Comparison of ENCODE assay signal across 26 cellular contexts in the genomic region with DNA sequence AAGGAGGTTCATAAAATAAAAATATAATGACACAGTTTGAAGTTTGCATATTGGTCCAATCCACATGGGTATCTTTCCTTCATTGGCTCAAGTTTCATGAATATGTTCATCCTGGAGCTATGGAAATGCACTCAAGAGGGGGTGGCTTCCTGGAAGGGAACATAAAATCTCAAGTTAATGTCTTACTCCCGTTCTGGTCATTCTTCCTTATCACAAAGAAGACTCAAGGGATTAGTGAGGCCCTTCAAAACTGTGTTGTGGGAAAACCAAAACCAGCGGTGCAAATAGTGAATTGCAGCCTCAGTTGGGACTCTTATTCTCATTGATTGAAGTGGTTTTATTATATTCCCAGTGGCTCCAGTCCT.
DNase-seq lines count a peak whose midpoint lies in the region; ATAC-seq, FAIRE-seq and TF ChIP-seq lines count a peak whose summit lies in the region.
"Had no signal": no experiment of that assay in that cellular context is flagged by ENCODE, and none has a peak within 500 bp of the region (broad histone marks: within the 10 kb centered on the region; RNA-seq: fewer than 3 reads in every experiment).

No MANE protein-coding gene starts in this region.

- no peaks in the 10 kb centered on the region for H3K9me3 ChIP-seq in A549
- H3K9me3 ChIP-seq: ovary, right atrium auricular region, tibial nerve had no signal

- POLR2A ChIA-PET in A549 (lab: Yijun Ruan, JAX): no interaction called here

- DNase-seq in A549 (ENCODE audit: low read depth in 1 of 2, low spot score in 1 of 2): peak; percentile 44 to 84
- peak; percentile 4 for DNase-seq in HT-29 (ENCODE audit: low spot score)
- DNase-seq in astrocyte of the spinal cord (ENCODE audit: low read depth, low spot score): peak; percentile 41
- peak; percentile 38 for DNase-seq in kidney glomerular epithelial cell (lab: John Stamatoyannopoulos, UW)
- DNase-seq in natural killer cell: no peak
- no peak for DNase-seq in posterior vena cava (ENCODE audit: low spot score)
- DNase-seq: activated CD4-positive, alpha-beta T cell treated with anti-CD3 and anti-CD28 coated beads, Interleukin-2, amount 50 U/mL, for 1 hour; activated naive CD4-positive, alpha-beta T cell; activated T-cell treated with anti-CD3 and anti-CD28 coated beads, Interleukin-2, amount 50 U/mL, for 48 hours; foreskin melanocyte; GF-D8; naive thymus-derived CD8-positive, alpha-beta T cell; NCI-H1694; NCI-H2171 treated with DMSO at 0.1 percent for 48 hours; NCI-H524 treated with DMSO at 0.1 percent for 48 hours; ovary; PC-9; SHP77; stimulated activated CD4-positive, alpha-beta T cell treated with anti-CD3 and anti-CD28 coated beads, Interleukin-2, amount 100 ng/mL, for 48 hours had no signal

- H3K27ac Mint-ChIP-seq in natural killer cell: no peak overlapping the region
- H3K27ac Mint-ChIP-seq: B cell; naive thymus-derived CD8-positive, alpha-beta T cell had no signal

- H3K4me3 ChIP-seq in A549: no peak overlapping the region
- H3K4me3 ChIP-seq in astrocyte of the spinal cord (ENCODE audit: low read depth, low read length): no peak overlapping the region
- H3K4me3 ChIP-seq: ovary, PC-9, right atrium auricular region, tibial nerve had no signal

- TF ChIP-seq RAD21 in A549 (conservative IDR thresholded peaks at IDR 0.05 in 1 of 2, IDR thresholded peaks at IDR 0.05 in 1 of 2): no peak

- no peak for FAIRE-seq in A549 (lab: Jason Lieb, UNC)
- FAIRE-seq: A204.1 had no signal

- H3K4me3 Mint-ChIP-seq in natural killer cell: no peak overlapping the region
- H3K4me3 Mint-ChIP-seq: B cell; naive thymus-derived CD8-positive, alpha-beta T cell had no signal

- TF ChIP-seq EP300 in A549 (IDR thresholded peaks at IDR 0.05): no peak

- no peaks in the 10 kb centered on the region for H3K9me3 Mint-ChIP-seq in natural killer cell
- H3K9me3 Mint-ChIP-seq: naive thymus-derived CD8-positive, alpha-beta T cell had no signal

- H3K27ac ChIP-seq in A549: peak overlapping the region; percentile 81 to 91
- H3K27ac ChIP-seq: ovary, PC-9, right atrium auricular region, tibial nerve, VCaP had no signal

- ATAC-seq in A549 (peak; percentile 31 to 45; a peak in 5 of 6 replicates), HG03571 (IDR thresholded peaks at IDR 0.05; ENCODE audit: unreplicated experiment) (no peak), natural killer cell (no peak), HG03139 (IDR thresholded peaks at IDR 0.05; ENCODE audit: unreplicated experiment) (no peak)
- ATAC-seq: naive thymus-derived CD8-positive, alpha-beta T cell had no signal

- no peak for TF ChIP-seq POLR2A in A549 (IDR thresholded peaks at IDR 0.05; ENCODE audit: low read length)

- no peaks in the 10 kb centered on the region for H3K4me1 Mint-ChIP-seq in natural killer cell

- no peaks in the 10 kb centered on the region for H3K27me3 Mint-ChIP-seq in natural killer cell (ENCODE audit: low read depth in 2 of 2)
- H3K27me3 Mint-ChIP-seq: B cell had no signal

- TF ChIP-seq CTCF in A549 (IDR thresholded peaks at IDR 0.05): no peak
- no peak for TF ChIP-seq CTCF in astrocyte of the spinal cord (IDR thresholded peaks at IDR 0.05; ENCODE audit: low read depth, low read length)
- no peak for TF ChIP-seq CTCF in natural killer cell (IDR thresholded peaks at IDR 0.05)

- CTCF ChIA-PET in A549 (lab: Yijun Ruan, JAX): interaction anchor here (1.3 kb wide), 1 partner anchor 29 kb away, joined by 5 read pairs; no protein-coding TSS in a partner anchor

- 0% methylated on average over 2 of the region's 2 CpGs for WGBS in A549 (ENCODE audit: missing lambda C conversion rate)

- H3K4me2 ChIP-seq in A549: peak overlapping the region; percentile 60
- H3K4me2 ChIP-seq: PC-9 had no signal

- no peaks in the 10 kb centered on the region for H3K36me3 Mint-ChIP-seq in natural killer cell
- H3K36me3 Mint-ChIP-seq: naive thymus-derived CD8-positive, alpha-beta T cell had no signal

- peaks cover 63% of the 10 kb centered on the region for H3K4me1 ChIP-seq in A549
- H3K4me1 ChIP-seq: right atrium auricular region, tibial nerve had no signal

- in situ Hi-C loops in astrocyte of the spinal cord (cut with HindIII; ENCODE audit: low sequenced_read_pairs): no loop called here

- intact Hi-C loops in natural killer cell (cut with micrococcal nuclease): no loop called here
- intact Hi-C loops in posterior vena cava (cut with DNase I): no loop called here

TF ChIP-seq in A549, 52 proteins besides CTCF, POLR2A, EP300 and RAD21:
- TF ChIP-seq, protein P1, sequence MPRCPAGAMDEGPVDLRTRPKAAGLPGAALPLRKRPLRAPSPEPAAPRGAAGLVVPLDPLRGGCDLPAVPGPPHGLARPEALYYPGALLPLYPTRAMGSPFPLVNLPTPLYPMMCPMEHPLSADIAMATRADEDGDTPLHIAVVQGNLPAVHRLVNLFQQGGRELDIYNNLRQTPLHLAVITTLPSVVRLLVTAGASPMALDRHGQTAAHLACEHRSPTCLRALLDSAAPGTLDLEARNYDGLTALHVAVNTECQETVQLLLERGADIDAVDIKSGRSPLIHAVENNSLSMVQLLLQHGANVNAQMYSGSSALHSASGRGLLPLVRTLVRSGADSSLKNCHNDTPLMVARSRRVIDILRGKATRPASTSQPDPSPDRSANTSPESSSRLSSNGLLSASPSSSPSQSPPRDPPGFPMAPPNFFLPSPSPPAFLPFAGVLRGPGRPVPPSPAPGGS (IDR thresholded peaks at IDR 0.05): 0 out of 3 replicates have a peak, but pooled peaks have one; percentile 1
- TF ChIP-seq, protein P2, sequence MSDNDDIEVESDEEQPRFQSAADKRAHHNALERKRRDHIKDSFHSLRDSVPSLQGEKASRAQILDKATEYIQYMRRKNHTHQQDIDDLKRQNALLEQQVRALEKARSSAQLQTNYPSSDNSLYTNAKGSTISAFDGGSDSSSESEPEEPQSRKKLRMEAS (IDR thresholded peaks at IDR 0.05): 0 out of 2 replicates have a peak, but pooled peaks have one; percentile 1
- peak; percentile 11; the same call in 1 of the 2 replicates for TF ChIP-seq JUNB (IDR thresholded peaks at IDR 0.05)
- no peak for TF ChIP-seq NR3C1 (IDR thresholded peaks at IDR 0.05)
- no peak for TF ChIP-seq HMGXB4 (CRISPR knock-in tag; IDR thresholded peaks at IDR 0.05; ENCODE audit: borderline replicate concordance)
- TF ChIP-seq E2F6 (IDR thresholded peaks at IDR 0.05; ENCODE audit: borderline replicate concordance, low read depth): no peak

Comparison
In these comparisons a context has a peak if more than half of its experiments do, and no peak if none do; other contexts are left out.
1. ATAC-seq: peak in A549 (2 of 2); none in HG03571 (single experiment), natural killer cell (0 of 3) and HG03139 (single experiment).
2. DNase-seq: peak in A549 (2 of 2), HT-29 (single experiment), astrocyte of the spinal cord (single experiment) and kidney glomerular epithelial cell (single experiment); none in natural killer cell (single experiment) and posterior vena cava (single experiment).